Comparison of ENCODE assay signal across 1 cellular context in genomic region chr2:66435549-66435875, GRCh38.
TF ChIP-seq lines count a peak whose summit lies in the region.

No MANE protein-coding gene starts in this region.

TF ChIP-seq in K562, 482 proteins besides CTCF, POLR2A, EP300 and RAD21 (continued from another document):
- TF ChIP-seq ZBTB40 (IDR thresholded peaks at IDR 0.05) (0 out of 2 replicates have a peak, but pooled peaks have one; percentile 7), ZBTB40 (CRISPR knock-in tag; IDR thresholded peaks at IDR 0.05) (no peak), SIN3B (IDR thresholded peaks at IDR 0.05; ENCODE audit: low read depth) (no peak), CBX1 (IDR thresholded peaks at IDR 0.05; ENCODE audit: low read depth) (no peak), ZBTB12 (CRISPR knock-in tag; IDR thresholded peaks at IDR 0.05) (no peak), DNMT1 (IDR thresholded peaks at IDR 0.05) (no peak), KLF10 (CRISPR knock-in tag; IDR thresholded peaks at IDR 0.05) (no peak), SUPT5H (IDR thresholded peaks at IDR 0.05) (no peak), TBP (optimal IDR thresholded peaks at IDR 0.05; ENCODE audit: low read depth, low read length) (no peak), IRF1 (CRISPR knock-in tag; IDR thresholded peaks at IDR 0.05; ENCODE audit: borderline replicate concordance) (no peak), FOXA1 (IDR thresholded peaks at IDR 0.05; ENCODE audit: borderline replicate concordance) (no peak), ETS1 (conservative IDR thresholded peaks at IDR 0.05; ENCODE audit: control insufficient read depth, low read depth, low read length) (no peak), SMARCA4 (IDR thresholded peaks at IDR 0.05) (0 out of 2 replicates have a peak, but pooled peaks have one; percentile 15), ZNF511 (CRISPR knock-in tag; IDR thresholded peaks at IDR 0.05) (no peak), STAT5B (CRISPR knock-in tag; IDR thresholded peaks at IDR 0.05) (no peak), MECOM (CRISPR knock-in tag; IDR thresholded peaks at IDR 0.05) (no peak), LARP7 (IDR thresholded peaks at IDR 0.05) (peak; percentile 2; the same call in 1 of the 2 replicates), MAFG (tag; conservative IDR thresholded peaks at IDR 0.05) (no peak), SMARCE1 (IDR thresholded peaks at IDR 0.05) (no peak), ZNF3 (CRISPR knock-in tag; IDR thresholded peaks at IDR 0.05) (no peak), FOXP4 (CRISPR knock-in tag; IDR thresholded peaks at IDR 0.05; ENCODE audit: borderline replicate concordance) (no peak), MLX (CRISPR knock-in tag; conservative IDR thresholded peaks at IDR 0.05) (no peak), ZNF263 (CRISPR knock-in tag; IDR thresholded peaks at IDR 0.05; ENCODE audit: borderline replicate concordance) (no peak), ZNF639 (CRISPR knock-in tag; conservative IDR thresholded peaks at IDR 0.05 in 1 of 2, IDR thresholded peaks at IDR 0.05 in 1 of 2) (no peak), ZNF583 (CRISPR knock-in tag; IDR thresholded peaks at IDR 0.05) (no peak), TFAM (CRISPR knock-in tag; conservative IDR thresholded peaks at IDR 0.05) (no peak), YBX1 (IDR thresholded peaks at IDR 0.05) (no peak), SMAD1 (IDR thresholded peaks at IDR 0.05; ENCODE audit: low read depth, low read length, partially characterized antibody) (no peak), SMARCA5 (IDR thresholded peaks at IDR 0.05) (no peak)
